22 cellular contexts compared by ENCODE assay signal in the genomic region with DNA sequence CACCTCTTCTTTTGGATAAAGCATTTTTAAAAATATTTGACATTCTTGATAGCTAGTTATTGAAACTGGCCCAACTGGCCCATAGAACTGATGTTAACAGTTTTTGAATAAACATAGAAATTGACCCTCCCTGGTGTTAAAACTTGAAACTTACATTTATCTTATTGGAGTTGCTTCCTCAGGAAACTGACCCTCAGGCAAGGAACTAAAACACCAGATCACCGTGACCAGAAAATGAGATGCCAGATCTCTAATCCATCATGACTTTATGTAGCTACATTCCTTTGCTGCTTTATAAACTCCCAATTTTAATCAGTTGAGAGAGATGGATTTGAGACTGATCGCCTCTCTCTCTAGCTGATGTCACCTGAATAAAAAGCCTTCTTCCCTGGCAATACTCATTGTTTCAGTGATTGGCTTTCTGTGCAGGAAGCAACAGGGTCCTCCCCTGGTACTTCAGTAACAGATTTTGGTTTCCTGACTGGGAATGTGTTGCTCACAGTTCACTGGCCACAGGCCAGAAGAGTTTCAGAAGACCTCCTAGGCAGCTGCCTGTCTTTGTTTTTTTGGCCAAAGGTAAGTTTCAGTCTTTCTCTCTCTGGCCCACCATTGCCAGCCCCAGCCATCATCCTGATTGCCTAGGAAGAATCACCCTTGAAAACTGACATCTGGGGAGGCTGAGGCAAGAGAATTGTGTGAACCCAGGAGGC.
DNase-seq lines count a peak whose midpoint lies in the region; ATAC-seq lines count a peak whose summit lies in the region.
"Had no signal": no experiment of that assay in that cellular context is flagged by ENCODE, and none has a peak within 500 bp of the region (broad histone marks: within the 10 kb centered on the region; RNA-seq: fewer than 3 reads in every experiment).

No MANE protein-coding gene starts in this region.

- no peak overlapping the region for H3K27ac ChIP-seq in right cardiac atrium (ENCODE audit: low read length)
- H3K27ac ChIP-seq: esophagus squamous epithelium, prostate gland, spleen, thoracic aorta had no signal

- peak; percentile 36 for DNase-seq in kidney tubule cell (ENCODE audit: low spot score)
- no peak for DNase-seq in T-helper 1 cell
- DNase-seq in right cardiac atrium: no peak
- no peak for DNase-seq in mesenteric fat pad (ENCODE audit: low spot score)
- DNase-seq: activated CD4-positive, alpha-beta T cell treated with anti-CD3 and anti-CD28 coated beads for 36 hours; AML-193; Caco-2; effector CD4-positive, alpha-beta T cell; esophagus squamous epithelium; GDM1; immature natural killer cell; KG1; natural killer cell; NCI-H1092 treated with DMSO at 0.1 percent for 48 hours; spleen had no signal

- no peaks in the 10 kb centered on the region for H3K4me1 ChIP-seq in right cardiac atrium (ENCODE audit: control insufficient read depth, insufficient read depth, low read length)
- H3K4me1 ChIP-seq: Caco-2, esophagus squamous epithelium, HAP-1, prostate gland, spleen had no signal

- WGBS in right cardiac atrium: 52% methylated on average over 2 of the region's 2 CpGs

- no peaks in the 10 kb centered on the region for H3K27me3 ChIP-seq in right cardiac atrium (ENCODE audit: control insufficient read depth, insufficient read depth)
- H3K27me3 ChIP-seq: esophagus squamous epithelium had no signal

- intact Hi-C loops in right cardiac atrium (cut with DNase I): no loop called here

- no peaks in the 10 kb centered on the region for H3K9me3 ChIP-seq in right cardiac atrium (ENCODE audit: control insufficient read depth, low read length)
- H3K9me3 ChIP-seq: Caco-2, esophagus squamous epithelium, HAP-1, prostate gland, spleen, thoracic aorta had no signal

- H3K4me3 ChIP-seq in right cardiac atrium (ENCODE audit: low read length): no peak overlapping the region
- H3K4me3 ChIP-seq: esophagus squamous epithelium, HAP-1, prostate gland, spleen, thoracic aorta had no signal

- ATAC-seq in GM18907 (IDR thresholded peaks at IDR 0.05; ENCODE audit: unreplicated experiment): peak; percentile 78
- peak; percentile 55 for ATAC-seq in GM21576 (IDR thresholded peaks at IDR 0.05; ENCODE audit: unreplicated experiment)
- peak; percentile 61 for ATAC-seq in HG03108 (IDR thresholded peaks at IDR 0.05; ENCODE audit: unreplicated experiment)
- no peak for ATAC-seq in right cardiac atrium
- ATAC-seq: activated CD4-positive, alpha-beta T cell treated with anti-CD3 and anti-CD28 coated beads for 36 hours; natural killer cell; SK-N-SH treated with all-trans-retinoic acid at 6 μM for 48 hours had no signal

Comparison
In these comparisons a context has a peak if more than half of its experiments do, and no peak if none do; other contexts are left out.
1. ATAC-seq: peak in GM18907 (single experiment), GM21576 (single experiment) and HG03108 (single experiment); none in right cardiac atrium (0 of 2).